In the genomic region with DNA sequence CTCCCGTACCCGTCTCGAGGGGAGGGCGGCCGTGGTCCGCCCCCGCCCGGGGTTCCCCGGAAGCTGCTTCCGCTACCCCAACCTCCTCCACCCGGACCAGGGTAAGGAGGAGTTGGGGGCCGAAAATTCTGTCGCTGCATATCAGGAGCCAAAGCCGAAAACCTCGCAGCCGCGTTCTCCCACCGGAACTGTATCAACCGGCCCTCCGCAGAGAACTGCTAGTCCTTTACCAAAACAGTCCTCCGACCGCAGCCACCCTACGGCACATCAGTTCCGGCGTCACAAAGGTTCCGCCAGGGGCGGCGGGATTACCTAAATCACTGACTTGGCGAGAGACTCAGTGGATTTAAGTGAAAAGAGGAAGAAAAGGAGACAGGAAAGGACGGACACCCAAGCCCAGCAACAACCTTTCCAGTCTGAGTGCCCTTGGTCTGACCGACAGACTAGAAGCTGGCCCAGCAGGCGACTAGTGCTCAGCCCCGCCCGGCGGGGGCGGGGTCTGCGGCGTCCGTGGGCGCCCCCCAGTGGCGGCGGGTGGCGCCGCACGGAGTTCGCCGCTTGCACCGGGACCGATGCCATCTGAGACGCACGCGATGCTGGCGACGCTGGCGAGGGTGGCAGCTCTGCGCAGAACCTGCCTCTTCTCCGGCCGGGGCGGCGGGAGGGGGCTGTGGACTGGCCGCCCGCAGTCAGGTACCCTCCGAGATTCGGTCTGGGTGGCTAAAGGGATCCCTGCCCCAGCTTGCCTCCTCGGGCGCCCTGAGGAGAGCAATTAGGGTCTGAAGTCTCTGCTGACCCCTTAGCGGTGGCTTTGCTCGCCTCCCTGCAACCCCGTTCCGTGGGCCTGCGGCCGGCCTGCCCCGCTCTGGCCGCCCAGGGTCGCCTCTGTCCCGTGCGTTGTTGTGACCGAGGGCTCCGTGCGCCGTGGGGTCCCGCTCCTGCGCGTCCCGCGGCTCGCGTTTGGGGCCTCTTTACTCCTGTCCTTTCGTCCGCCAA, we compare ENCODE assay signal across 8 cellular contexts. TPM values are rescaled to one million over a fixed set of nuclear protein-coding genes. Genes with fewer than 3 reads are reported as not detected.
DNase-seq lines count a peak whose midpoint lies in the region; ATAC-seq and TF ChIP-seq lines count a peak whose summit lies in the region.

A gene (minus strand): TSS at position 195 of the 996 bp plus-strand sequence. CDS start 55 bp downstream, at position 140.
A gene (plus strand): TSS at position 578 of the 996 bp plus-strand sequence.

- H3K9me3 Mint-ChIP-seq in progenitor cell of endocrine pancreas (ENCODE audit: low read depth), result no peaks in the 10 kb centered on the region

- peak within 1 kb of the TSS; percentile 96 for H3K4me3 ChIP-seq in left ventricle myocardium inferior

- H3K27me3 ChIP-seq in left ventricle myocardium inferior (ENCODE audit: low read depth), result no peaks in the 10 kb centered on the region

- peaks cover 55% of the 10 kb centered on the region for H3K4me1 ChIP-seq in left ventricle myocardium inferior

- intact Hi-C loops in left ventricle myocardium inferior (cut with micrococcal nuclease), result no loop called here

- no peaks in the 10 kb centered on the region for H3K9me3 ChIP-seq in left ventricle myocardium inferior (replicated peaks)

- DNase-seq in GM13976 (ENCODE audit: low spot score) (peak; percentile 95), NCI-H1417 treated with DMSO at 0.1 percent for 48 hours (lab: John Stamatoyannopoulos, UW) (peak; percentile 90), T follicular helper cell (ENCODE audit: low read depth) (peak; percentile 76), amniotic epithelial cell (ENCODE audit: low read depth) (peak; percentile 83), left ventricle myocardium inferior (peak; percentile 82), progenitor cell of endocrine pancreas (ENCODE audit: low spot score, unreplicated experiment) (peak; percentile 78), ureter (ENCODE audit: low spot score) (peak; percentile 87)

- no peaks in the 10 kb centered on the region for H3K36me3 ChIP-seq in left ventricle myocardium inferior

- no peaks in the 10 kb centered on the region for H3K27me3 Mint-ChIP-seq in progenitor cell of endocrine pancreas

- peak; percentile 89 for ATAC-seq in HG02840 (IDR thresholded peaks at IDR 0.05; ENCODE audit: low FRiP score, unreplicated experiment)

- peak within 1 kb of the TSS; percentile 98 for H3K4me3 Mint-ChIP-seq in progenitor cell of endocrine pancreas (ENCODE audit: low read depth)

- peak within 1 kb of the TSS; percentile 99 for H3K27ac Mint-ChIP-seq in progenitor cell of endocrine pancreas

- H3K27ac ChIP-seq in left ventricle myocardium inferior (replicated peaks), result peak within 1 kb of the TSS; percentile 94

- in situ Hi-C loops in GM13976 (cut with MboI; ENCODE audit: low sequenced_read_pairs, unreplicated experiment), result no loop called here

- TF ChIP-seq CTCF in GM13976 (IDR thresholded peaks at IDR 0.05; ENCODE audit: borderline replicate concordance, control extremely low read depth, extremely low read depth, insufficient read depth, missing control alignments) (peak; percentile 99), left ventricle myocardium inferior (IDR thresholded peaks at IDR 0.05; ENCODE audit: borderline replicate concordance) (peak; percentile 99), progenitor cell of endocrine pancreas (IDR thresholded peaks at IDR 0.05; ENCODE audit: unreplicated experiment) (peak; percentile 99)

- H3K36me3 Mint-ChIP-seq in progenitor cell of endocrine pancreas (ENCODE audit: insufficient read depth), result peaks cover 1% of the 10 kb centered on the region

- H3K4me1 Mint-ChIP-seq in progenitor cell of endocrine pancreas (ENCODE audit: low read depth), result peaks cover 11% of the 10 kb centered on the region

RNA-seq across cellular contexts. Expression of the first gene that starts in this region (rescaled TPM):
- total RNA-seq in left ventricle myocardium inferior (16.2 TPM), progenitor cell of endocrine pancreas (36.0 and 38.0 TPM in 2 replicates), ureter (25.2 TPM)

RNA-seq across cellular contexts. Expression of the second gene that starts in this region (rescaled TPM):
- total RNA-seq in left ventricle myocardium inferior, result 5.0 TPM
- 5.7 and 6.2 TPM in 2 replicates for total RNA-seq in progenitor cell of endocrine pancreas
- 3.1 TPM for total RNA-seq in ureter

Comparison
In these comparisons a context has a peak if more than half of its experiments do, and no peak if none do; other contexts are left out.
1. Peak in every context shown above with its lines: DNase-seq, ATAC-seq, H3K4me3 ChIP-seq and H3K27ac ChIP-seq.